Comparison of ENCODE assay signal across 29 cellular contexts in the genomic region with DNA sequence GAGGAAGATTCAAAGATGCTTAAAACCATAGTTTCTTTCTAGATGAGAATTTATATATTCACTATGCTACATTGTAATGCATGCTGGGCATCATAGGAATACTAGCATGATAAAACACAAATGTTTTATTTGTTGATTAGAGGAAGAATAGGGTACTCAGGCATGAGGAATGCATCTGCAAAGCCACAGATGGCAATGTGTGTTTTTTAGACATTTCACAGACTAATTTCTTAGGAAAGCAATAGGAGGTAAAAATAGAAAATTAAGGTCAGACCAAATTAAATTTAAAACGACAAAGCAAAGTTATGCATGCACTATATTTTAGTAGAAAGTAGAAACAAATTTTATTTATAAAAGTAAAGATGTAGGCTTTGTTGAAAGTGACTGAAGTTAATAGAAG. TPM values are rescaled to one million over a fixed set of nuclear protein-coding genes. Genes with fewer than 3 reads are reported as not detected.
DNase-seq lines count a peak whose midpoint lies in the region; ATAC-seq and TF ChIP-seq lines count a peak whose summit lies in the region.
"Had no signal": no experiment of that assay in that cellular context is flagged by ENCODE, and none has a peak within 500 bp of the region (broad histone marks: within the 10 kb centered on the region; RNA-seq: fewer than 3 reads in every experiment).

No MANE protein-coding gene starts in this region.

- 85 to 91% methylated on average over 1 of the region's 1 CpG for WGBS in tibial nerve, 2 donors

- H2AFZ ChIP-seq in Karpas-422 (ENCODE audit: low read length) (no peak overlapping the region), SU-DHL-6 (ENCODE audit: low read depth, low read length, severe bottlenecking) (no peak overlapping the region), osteoblast (ENCODE audit: low read length) (peak overlapping the region; percentile 18)

- TF ChIP-seq POLR2A in tibial nerve (IDR thresholded peaks at IDR 0.05) = no peak

- H3K4me1 ChIP-seq in Karpas-422 (ENCODE audit: low read length) = peaks cover 31% of the 10 kb centered on the region
- peaks cover 18% of the 10 kb centered on the region for H3K4me1 ChIP-seq in osteoblast (ENCODE audit: insufficient read depth, low read length)
- peaks cover 0 to 16% (median 4%) of the 10 kb centered on the region in 4 donors for H3K4me1 ChIP-seq in tibial nerve

- H3K9me2 ChIP-seq in Karpas-422 (replicated peaks; ENCODE audit: insufficient read depth, low read length) (no peaks in the 10 kb centered on the region), SU-DHL-6 (replicated peaks; ENCODE audit: insufficient read depth, low read length) (no peaks in the 10 kb centered on the region)

- no peak for TF ChIP-seq EP300 in tibial nerve (IDR thresholded peaks at IDR 0.05)

- H3K27me3 Mint-ChIP-seq in T-helper 2 cell treated with Interferon-gamma antibody and Interleukin-4, amounts not matched to agents 5 μg/mL and 100 μg/mL, for 36 hours (ENCODE audit: low read depth) = no peaks in the 10 kb centered on the region
- H3K27me3 Mint-ChIP-seq: activated CD4-positive, alpha-beta memory T cell treated with anti-CD3 and anti-CD28 coated beads, Interleukin-2, amount 10 ng/mL, durations not matched to agents 7 days and 5 days; memory B cell; progenitor cell of endocrine pancreas had no signal

- H4K20me1 ChIP-seq in Karpas-422 (ENCODE audit: insufficient read depth, low read depth, low read length) = no peaks in the 10 kb centered on the region
- no peaks in the 10 kb centered on the region for H4K20me1 ChIP-seq in SU-DHL-6 (ENCODE audit: low read depth, low read length)
- no peaks in the 10 kb centered on the region for H4K20me1 ChIP-seq in osteoblast (ENCODE audit: insufficient read depth, low read length)

- DNase-seq in T-helper 2 cell treated with Interferon-gamma antibody and Interleukin-4, amounts not matched to agents 5 μg/mL and 100 μg/mL, for 36 hours (ENCODE audit: low spot score) = no peak
- no peak for DNase-seq in T-helper 2 cell
- DNase-seq in Karpas-422 = no peak
- DNase-seq in osteoblast (ENCODE audit: insufficient read length, low spot score, missing footprints) = no peak
- no peak for DNase-seq in tibial nerve (ENCODE audit: low spot score in 2 of 2)
- DNase-seq: activated CD4-positive, alpha-beta memory T cell treated with anti-CD3 and anti-CD28 coated beads, Interleukin-2, amount 10 ng/mL, durations not matched to agents 7 days and 5 days; activated CD4-positive, CD25-positive, alpha-beta regulatory T cell; activated effector memory CD4-positive, alpha-beta T cell treated with anti-CD3 and anti-CD28 coated beads, Interleukin-2, amount 50 U/mL, for 16 hours; activated naive CD8-positive, alpha-beta T cell treated with anti-CD3 and anti-CD28 coated beads, Interleukin-2, amount 10 ng/mL, durations not matched to agents 7 days and 5 days; AML-193; dermis blood vessel endothelial cell; H9; hypothalamus; MG63; NCI-H1417; NCI-H2081; NCI-H345; OCI-M1; stimulated activated CD4-positive, alpha-beta T cell treated with anti-CD3 and anti-CD28 coated beads, Interleukin-4, amount 100 ng/mL, for 24 hours; substantia nigra had no signal

- H3K36me3 Mint-ChIP-seq in T-helper 2 cell treated with Interferon-gamma antibody and Interleukin-4, amounts not matched to agents 5 μg/mL and 100 μg/mL, for 36 hours (ENCODE audit: low read depth) = peaks cover 45% of the 10 kb centered on the region
- H3K36me3 Mint-ChIP-seq: memory B cell had no signal

- no peak overlapping the region for H3K27ac ChIP-seq in Karpas-422 (ENCODE audit: low read length)
- no peak overlapping the region for H3K27ac ChIP-seq in SU-DHL-6 (ENCODE audit: low read depth, low read length)
- H3K27ac ChIP-seq in osteoblast (ENCODE audit: low read depth, low read length) = no peak overlapping the region
- no peak overlapping the region for H3K27ac ChIP-seq in tibial nerve
- H3K27ac ChIP-seq: gastroesophageal sphincter had no signal

- ATAC-seq in HG02885 (IDR thresholded peaks at IDR 0.05; ENCODE audit: poor library complexity, unreplicated experiment) (no peak), GM18868 (IDR thresholded peaks at IDR 0.05; ENCODE audit: unreplicated experiment) (no peak)
- ATAC-seq: gastroesophageal sphincter; sciatic nerve; stimulated activated effector memory CD8-positive, alpha-beta T cell treated with anti-CD3 and anti-CD28 coated beads, Interleukin-12 subunit alpha, Interleukin-12 subunit beta, amount 100 ng/mL, for 72 hours had no signal

- no peak for TF ChIP-seq CTCF in SU-DHL-6 (IDR thresholded peaks at IDR 0.05; ENCODE audit: insufficient read depth, low read length, poor library complexity, severe bottlenecking)
- TF ChIP-seq CTCF in osteoblast (IDR thresholded peaks at IDR 0.05; ENCODE audit: extremely low read depth, low read depth, low read length) = no peak
- no peak for TF ChIP-seq CTCF in tibial nerve (IDR thresholded peaks at IDR 0.05)

- H3K9me3 Mint-ChIP-seq in T-helper 2 cell treated with Interferon-gamma antibody and Interleukin-4, amounts not matched to agents 5 μg/mL and 100 μg/mL, for 36 hours = no peaks in the 10 kb centered on the region
- H3K9me3 Mint-ChIP-seq: activated CD4-positive, alpha-beta memory T cell treated with anti-CD3 and anti-CD28 coated beads, Interleukin-2, amount 10 ng/mL, durations not matched to agents 7 days and 5 days; activated naive CD8-positive, alpha-beta T cell treated with anti-CD3 and anti-CD28 coated beads, Interleukin-2, amount 10 ng/mL, durations not matched to agents 7 days and 5 days; H9; memory B cell; stimulated activated effector memory CD8-positive, alpha-beta T cell treated with anti-CD3 and anti-CD28 coated beads, Interleukin-12 subunit alpha, Interleukin-12 subunit beta, amount 100 ng/mL, for 72 hours had no signal

- H3K9me3 ChIP-seq in Karpas-422 (ENCODE audit: low read length) (no peaks in the 10 kb centered on the region), SU-DHL-6 (ENCODE audit: insufficient read depth, low read length) (no peaks in the 10 kb centered on the region), osteoblast (ENCODE audit: low read depth, low read length) (no peaks in the 10 kb centered on the region), tibial nerve (no peaks in the 10 kb centered on the region)
- H3K9me3 ChIP-seq: gastroesophageal sphincter, MG63 had no signal

- H3K36me3 ChIP-seq in Karpas-422 (ENCODE audit: insufficient read depth, low read length) (peaks cover 53% of the 10 kb centered on the region), SU-DHL-6 (ENCODE audit: low read length) (peaks cover 53% of the 10 kb centered on the region), osteoblast (ENCODE audit: insufficient read depth, low read length) (peaks cover 5% of the 10 kb centered on the region), tibial nerve (no peaks in the 10 kb centered on the region)
- H3K36me3 ChIP-seq: gastroesophageal sphincter had no signal

- peaks cover 42% of the 10 kb centered on the region for H3K4me1 Mint-ChIP-seq in T-helper 2 cell treated with Interferon-gamma antibody and Interleukin-4, amounts not matched to agents 5 μg/mL and 100 μg/mL, for 36 hours (ENCODE audit: low read depth)

- H3K4me2 ChIP-seq in Karpas-422 (ENCODE audit: low read depth, low read length, poor library complexity, severe bottlenecking) (peak overlapping the region; percentile 99), SU-DHL-6 (ENCODE audit: low read depth, low read length, poor library complexity, severe bottlenecking) (peak overlapping the region; percentile 94), osteoblast (ENCODE audit: insufficient read depth, low read length) (peak overlapping the region; percentile 91)

- peak overlapping the region; percentile 99 for H3K4me3 Mint-ChIP-seq in T-helper 2 cell treated with Interferon-gamma antibody and Interleukin-4, amounts not matched to agents 5 μg/mL and 100 μg/mL, for 36 hours
- H3K4me3 Mint-ChIP-seq: memory B cell; stimulated activated effector memory CD8-positive, alpha-beta T cell treated with anti-CD3 and anti-CD28 coated beads, Interleukin-12 subunit alpha, Interleukin-12 subunit beta, amount 100 ng/mL, for 72 hours had no signal

- H3K27me3 ChIP-seq in Karpas-422 (ENCODE audit: low read length) = no peaks in the 10 kb centered on the region
- no peaks in the 10 kb centered on the region for H3K27me3 ChIP-seq in SU-DHL-6 (ENCODE audit: low read length)
- no peaks in the 10 kb centered on the region for H3K27me3 ChIP-seq in osteoblast (ENCODE audit: insufficient read depth, low read length)
- no peaks in the 10 kb centered on the region for H3K27me3 ChIP-seq in tibial nerve
- H3K27me3 ChIP-seq: gastroesophageal sphincter, MG63 had no signal

- H3K27ac Mint-ChIP-seq in T-helper 2 cell treated with Interferon-gamma antibody and Interleukin-4, amounts not matched to agents 5 μg/mL and 100 μg/mL, for 36 hours = no peak overlapping the region
- H3K27ac Mint-ChIP-seq: activated CD4-positive, alpha-beta memory T cell treated with anti-CD3 and anti-CD28 coated beads, Interleukin-2, amount 10 ng/mL, durations not matched to agents 7 days and 5 days; activated naive CD8-positive, alpha-beta T cell treated with anti-CD3 and anti-CD28 coated beads, Interleukin-2, amount 10 ng/mL, durations not matched to agents 7 days and 5 days; H9; memory B cell; progenitor cell of endocrine pancreas; stimulated activated effector memory CD8-positive, alpha-beta T cell treated with anti-CD3 and anti-CD28 coated beads, Interleukin-12 subunit alpha, Interleukin-12 subunit beta, amount 100 ng/mL, for 72 hours had no signal

- peak overlapping the region; percentile 76; the same call in 1 of the 2 replicates for H3K4me3 ChIP-seq in Karpas-422 (ENCODE audit: low read length)
- no peak overlapping the region for H3K4me3 ChIP-seq in SU-DHL-6 (ENCODE audit: insufficient read depth, low read length, poor library complexity, severe bottlenecking)
- no peak overlapping the region for H3K4me3 ChIP-seq in osteoblast (ENCODE audit: insufficient read depth, low read length)
- no peak overlapping the region for H3K4me3 ChIP-seq in tibial nerve
- H3K4me3 ChIP-seq: gastroesophageal sphincter had no signal

- H3K9ac ChIP-seq in Karpas-422 (ENCODE audit: low read length) = no peak overlapping the region
- 0 out of 2 replicates have a peak overlapping the region, but pooled peaks have one; percentile 68 for H3K9ac ChIP-seq in SU-DHL-6 (ENCODE audit: low read length)

- no peaks in the 10 kb centered on the region for H3F3A ChIP-seq in SU-DHL-6 (ENCODE audit: insufficient read depth)

- H3K79me2 ChIP-seq in Karpas-422 (ENCODE audit: low read length) = peaks cover 56% of the 10 kb centered on the region
- H3K79me2 ChIP-seq in SU-DHL-6 (ENCODE audit: insufficient read depth, low read length) = peaks cover 35% of the 10 kb centered on the region
- H3K79me2 ChIP-seq in osteoblast (ENCODE audit: insufficient read depth, low read length) = peaks cover 26% of the 10 kb centered on the region

RNA-seq across cellular contexts. Expression of a gene that starts 2.1 kb away (rescaled TPM):
- 28.0 and 52.0 TPM in 2 replicates for total RNA-seq in Karpas-422 (2014; rRNA removed; shearing (Covaris generic); ENCODE audit: low replicate concordance)
- total RNA-seq in osteoblast (4.0 and 4.4 TPM in 2 replicates), tibial nerve (10 to 100 TPM in 1 of 4 donors, 1 to 10 TPM in 1, under 1 TPM in 1, not detected in 1; 0.66 to 15.9 (median 2.4) TPM)

RNA-seq across cellular contexts. Expression of a gene that starts 59.2 kb away (rescaled TPM):
- not detected in 2 replicates for total RNA-seq in Karpas-422 (2014; rRNA removed; shearing (Covaris generic); ENCODE audit: low replicate concordance)
- total RNA-seq in osteoblast (6.8 and 7.6 TPM in 2 replicates), tibial nerve (1 to 10 TPM in 3 of 4 donors, under 1 TPM in 1; 0.90 to 2.4 (median 1.4) TPM)
- total RNA-seq: HT-29 had no signal
